Comparison of ENCODE assay signal across 34 cellular contexts in genomic region chr19:16936901-16937300, GRCh38. TPM values are rescaled to one million over a fixed set of nuclear protein-coding genes. Genes with fewer than 3 reads are reported as not detected.
"Had no signal": no experiment of that assay in that cellular context is flagged by ENCODE, and none has a peak within 500 bp of the region (broad histone marks: within the 10 kb centered on the region; RNA-seq: fewer than 3 reads in every experiment).

No MANE protein-coding gene starts in this region.

- H3K27ac ChIP-seq: adrenal gland, ascending aorta, body of pancreas, brain microvascular endothelial cell, breast epithelium, cardiac muscle cell had no signal

- H3K27me3 ChIP-seq: adrenal gland, ascending aorta, body of pancreas, brain microvascular endothelial cell, breast epithelium, cardiac muscle cell had no signal

- H3K36me3 ChIP-seq: adrenal gland, ascending aorta, brain microvascular endothelial cell, breast epithelium, cardiac muscle cell had no signal

- H3K4me3 ChIP-seq: adrenal gland, ascending aorta, body of pancreas, breast epithelium, cardiac muscle cell had no signal

- H3K4me1 ChIP-seq: adrenal gland, ascending aorta, body of pancreas, breast epithelium had no signal

- ATAC-seq: activated naive CD4-positive, alpha-beta T cell treated with anti-CD3 and anti-CD28 coated beads, Interleukin-2, amount 50 U/mL, for 72 hours; activated naive CD8-positive, alpha-beta T cell treated with anti-CD3 and anti-CD28 coated beads, Interleukin-2, amount 50 U/mL, for 24 hours; activated T-cell treated with anti-CD3 and anti-CD28 coated beads, Interleukin-2, amount 50 U/mL, for 4 hours; activated T-cell treated with anti-CD3 and anti-CD28 coated beads, Interleukin-2, amount 50 U/mL, for 72 hours; activated T-helper 17 cell treated with anti-CD3 and anti-CD28 coated beads, Interleukin-2, amount 50 U/mL, for 72 hours; body of pancreas had no signal

- DNase-seq: activated effector memory CD4-positive, alpha-beta T cell treated with Interleukin-2 at 50 U/mL for 16 hours; activated gamma-delta T cell; activated gamma-delta T cell treated with Interleukin-2 at 50 U/mL for 16 hours; activated naive CD4-positive, alpha-beta T cell; activated naive CD4-positive, alpha-beta T cell treated with anti-CD3 and anti-CD28 coated beads for 36 hours; activated naive CD4-positive, alpha-beta T cell treated with anti-CD3 and anti-CD28 coated beads, Interleukin-2, amount 10 ng/mL, durations not matched to agents 7 days and 5 days; activated naive CD4-positive, alpha-beta T cell treated with anti-CD3 and anti-CD28 coated beads, Interleukin-2, amount 50 U/mL, for 16 hours; activated naive CD4-positive, alpha-beta T cell treated with Interleukin-2 at 50 U/mL for 16 hours; activated naive CD8-positive, alpha-beta T cell treated with anti-CD3 and anti-CD28 coated beads for 36 hours; activated naive CD8-positive, alpha-beta T cell treated with anti-CD3 and anti-CD28 coated beads, Interleukin-2, amount 10 ng/mL, durations not matched to agents 7 days and 5 days; activated naive CD8-positive, alpha-beta T cell treated with anti-CD3 and anti-CD28 coated beads, Interleukin-2, amount 50 U/mL, for 24 hours; activated T-cell treated with anti-CD3 and anti-CD28 coated beads, Interleukin-2, amount 50 U/mL, for 24 hours; activated T-cell treated with anti-CD3 and anti-CD28 coated beads, Interleukin-2, amount 50 U/mL, for 4 hours; activated T-cell treated with anti-CD3 and anti-CD28 coated beads, Interleukin-2, amount 50 U/mL, for 48 hours; activated T-cell treated with anti-CD3 and anti-CD28 coated beads, Interleukin-2, amount 50 U/mL, for 72 hours; adrenal gland; amniotic stem cell; amygdala; anterior cingulate cortex; aorta; body of pancreas; brain microvascular endothelial cell; caudate nucleus; central memory CD4-positive, alpha-beta T cell; cerebellar nuclear complex had no signal

RNA-seq across cellular contexts. Expression of gene F2RL3, which starts 48.1 kb away (rescaled TPM):
- total RNA-seq: activated naive CD4-positive, alpha-beta T cell treated with anti-CD3 and anti-CD28 coated beads for 36 hours; activated naive CD4-positive, alpha-beta T cell treated with anti-CD3 and anti-CD28 coated beads, Interleukin-2, amount 50 U/mL, for 72 hours; activated naive CD8-positive, alpha-beta T cell treated with anti-CD3 and anti-CD28 coated beads for 36 hours; activated T-cell treated with anti-CD3 and anti-CD28 coated beads, Interleukin-2, amount 50 U/mL, for 72 hours; activated T-helper 1 cell treated with anti-CD3 and anti-CD28 coated beads, Interleukin-12 subunit alpha, Interleukin-12 subunit beta, Interleukin-2, Interleukin-4 antibody, amounts not matched to agents 30 ng/mL and 10 ng/mL and 1 ng/mL, durations not matched to agents 14 hours and 24 hours and 36 hours; activated T-helper 17 cell treated with anti-CD3 and anti-CD28 coated beads, Interleukin-2, amount 50 U/mL, for 72 hours; activated T-helper 2 cell treated with anti-CD3 and anti-CD28 coated beads, Interferon-gamma antibody, Interleukin-2, Interleukin-4, amounts not matched to agents 10 μg/mL and 5 μg/mL and 100 μg/mL, durations not matched to agents 14 hours and 24 hours and 36 hours; astrocyte; bronchial epithelial cell had no signal
